ENCODE assay signal across 9 cellular contexts in genomic region chr10:8043569-8044306, GRCh38. TPM values are rescaled to one million over a fixed set of nuclear protein-coding genes. Genes with fewer than 3 reads are reported as not detected.
A peak's percentile ranks its signal among the peaks of the same experiment; 100 is the strongest.
DNase-seq lines count a peak whose midpoint lies in the region; ATAC-seq and TF ChIP-seq lines count a peak whose summit lies in the region.
"Had no signal": no experiment of that assay in that cellular context is flagged by ENCODE, and none has a peak within 500 bp of the region (broad histone marks: within the 10 kb centered on the region; RNA-seq: fewer than 3 reads in every experiment).

No MANE protein-coding gene starts in this region.

- no peak for ATAC-seq in HG03139 (IDR thresholded peaks at IDR 0.05; ENCODE audit: unreplicated experiment)

- H3K4me1 Mint-ChIP-seq in IgD-negative memory B cell (peaks cover 17 to 35% (median 34%) of the 10 kb centered on the region in 3 donors), neural crest cell (peaks cover 6% of the 10 kb centered on the region), osteocyte (ENCODE audit: unreplicated experiment) (peaks cover 24% of the 10 kb centered on the region)

- peak; percentile 72 for DNase-seq in ecto neural progenitor cell (ENCODE audit: low spot score)
- no peak for DNase-seq in neural crest cell (ENCODE audit: low read depth, low spot score)
- no peak for DNase-seq in DMS79 treated with DMSO at 0.1 percent for 48 hours (lab: John Stamatoyannopoulos, UW)
- DNase-seq in osteocyte (ENCODE audit: extremely low spot score, unreplicated experiment): no peak
- no peak for DNase-seq in amniotic stem cell (lab: John Stamatoyannopoulos, UW)
- DNase-seq: NCI-H1417 treated with DMSO at 0.1 percent for 48 hours had no signal

- H3K27me3 Mint-ChIP-seq in IgD-negative memory B cell (peaks cover 86% of the 10 kb centered on the region), neural crest cell (ENCODE audit: low read depth) (peaks cover 100% of the 10 kb centered on the region), osteocyte (ENCODE audit: unreplicated experiment) (peaks cover 97% of the 10 kb centered on the region)

- peak overlapping the region; percentile 2 to 89 (median 79) for H3K27ac Mint-ChIP-seq in IgD-negative memory B cell
- H3K27ac Mint-ChIP-seq in neural crest cell (ENCODE audit: unreplicated experiment): no peak overlapping the region
- no peak overlapping the region for H3K27ac Mint-ChIP-seq in osteocyte (ENCODE audit: unreplicated experiment)

- TF ChIP-seq CTCF in GM12872 (IDR thresholded peaks at IDR 0.05; ENCODE audit: insufficient read depth, low read depth, low read length) (0 out of 3 replicates have a peak, but pooled peaks have one; percentile 22), neural crest cell (conservative IDR thresholded peaks at IDR 0.05) (peak; percentile 18), osteocyte (IDR thresholded peaks at IDR 0.05) (no peak)

- H3K4me3 Mint-ChIP-seq in IgD-negative memory B cell: peak overlapping the region in 2 of 4 donors; percentile 41 to 58
- H3K4me3 Mint-ChIP-seq in neural crest cell: no peak overlapping the region
- H3K4me3 Mint-ChIP-seq in osteocyte (ENCODE audit: unreplicated experiment): no peak overlapping the region

- H3K9me3 Mint-ChIP-seq in IgD-negative memory B cell (peaks cover 0 to 2% (median 2%) of the 10 kb centered on the region in 3 donors), neural crest cell (no peaks in the 10 kb centered on the region), osteocyte (ENCODE audit: unreplicated experiment) (no peaks in the 10 kb centered on the region)

- H3K36me3 Mint-ChIP-seq in IgD-negative memory B cell (peaks cover 3% of the 10 kb centered on the region), neural crest cell (ENCODE audit: low read depth) (peaks cover 3% of the 10 kb centered on the region), osteocyte (ENCODE audit: unreplicated experiment) (peaks cover 4% of the 10 kb centered on the region)

RNA-seq across cellular contexts. Expression of gene GATA3, which starts 10.8 kb away (rescaled TPM):
- 2.0 TPM for polyA plus RNA-seq in IgD-negative memory B cell
- 0.35 and 0.39 TPM in 2 replicates for total RNA-seq in neural crest cell
- total RNA-seq in osteocyte: not detected in 2 replicates

Comparison
In these comparisons a context has a peak if more than half of its experiments do, and no peak if none do; other contexts are left out.
1. H3K27ac Mint-ChIP-seq: peak in IgD-negative memory B cell (3 of 3); none in neural crest cell (single experiment) and osteocyte (single experiment).